ENCODE assay signal across 15 cellular contexts in genomic region chr5:67879619-67880357, GRCh38.
DNase-seq lines count a peak whose midpoint lies in the region; ATAC-seq, FAIRE-seq and TF ChIP-seq lines count a peak whose summit lies in the region.
"Had no signal": no experiment of that assay in that cellular context is flagged by ENCODE, and none has a peak within 500 bp of the region (broad histone marks: within the 10 kb centered on the region; RNA-seq: fewer than 3 reads in every experiment).

No MANE protein-coding gene starts in this region.

- in situ Hi-C loops in astrocyte of the cerebellum (cut with HindIII; ENCODE audit: low sequenced_read_pairs) = no loop called here

- peak; percentile 55 for FAIRE-seq in small intestine (lab: Jason Lieb, UNC)

- H3K4me3 ChIP-seq in astrocyte of the cerebellum (ENCODE audit: low read depth, low read length) (no peak overlapping the region), small intestine (ENCODE audit: low read depth in 1 of 2, low read length in 2 of 2) (no peak overlapping the region)
- H3K4me3 ChIP-seq: ovary had no signal

- WGBS in small intestine, 3 donors = 16 to 52% (median 38%) methylated on average over 4 of the region's 4 CpGs

- peak; percentile 17 for DNase-seq in HPDE6-E6E7 (ENCODE audit: extremely low spot score)
- peak; percentile 8 for DNase-seq in astrocyte of the cerebellum (ENCODE audit: low read depth)
- DNase-seq in Right ventricle myocardium superior = no peak
- DNase-seq in small intestine = peak; percentile 94
- no peak for DNase-seq in caudate nucleus (lab: John Stamatoyannopoulos, UW)
- DNase-seq in effector CD4-positive, alpha-beta T cell = no peak
- no peak for DNase-seq in HUDEP-2 (lab: John Stamatoyannopoulos, UW; ENCODE audit: unreplicated experiment in 76 of 76)
- DNase-seq: activated naive CD8-positive, alpha-beta T cell treated with anti-CD3 and anti-CD28 coated beads, Interleukin-2, amount 10 ng/mL, durations not matched to agents 7 days and 5 days; mesendoderm; NCI-H446; ovary; RPMI8226; stimulated activated CD4-positive, alpha-beta T cell treated with anti-CD3 and anti-CD28 coated beads, Interleukin-4, amount 100 ng/mL, for 24 hours; stimulated activated naive CD4-positive, alpha-beta T cell had no signal

- H3K27me3 ChIP-seq in small intestine (ENCODE audit: control insufficient read depth in 2 of 2, insufficient read depth in 2 of 2, low read length in 2 of 2) = no peaks in the 10 kb centered on the region
- H3K27me3 ChIP-seq: ovary had no signal

- ATAC-seq in Right ventricle myocardium superior (ENCODE audit: poor library complexity) = peak; percentile 52
- ATAC-seq in GM19397 (IDR thresholded peaks at IDR 0.05; ENCODE audit: unreplicated experiment) = no peak

- intact Hi-C loops in Right ventricle myocardium superior (cut with DNase I) = no loop called here

- no peak for TF ChIP-seq CTCF in astrocyte of the cerebellum (IDR thresholded peaks at IDR 0.05; ENCODE audit: low read depth, low read length, missing control alignments)

- no peaks in the 10 kb centered on the region for H3K9me3 ChIP-seq in small intestine (ENCODE audit: control insufficient read depth, low read depth)
- H3K9me3 ChIP-seq: ovary had no signal

- H3K27ac ChIP-seq in small intestine (ENCODE audit: low read depth in 1 of 2, low read length in 1 of 2) (peak overlapping the region in 1 of 2 donors; percentile 3), caudate nucleus (ENCODE audit: low read depth, low read length) (no peak overlapping the region)
- H3K27ac ChIP-seq: ovary had no signal

- no peaks in the 10 kb centered on the region for H3K36me3 ChIP-seq in small intestine (ENCODE audit: control insufficient read depth in 2 of 2, insufficient read depth in 2 of 2, low read length in 2 of 2)
- H3K36me3 ChIP-seq: ovary had no signal

- peaks cover 0 to 4% of the 10 kb centered on the region in 2 donors for H3K4me1 ChIP-seq in small intestine (ENCODE audit: control insufficient read depth in 2 of 2, insufficient read depth in 1 of 2, low read depth in 1 of 2, low read length in 1 of 2)

Comparison
In these comparisons a context has a peak if more than half of its experiments do, and no peak if none do; other contexts are left out.
1. DNase-seq: peak in HPDE6-E6E7 (single experiment), astrocyte of the cerebellum (single experiment) and small intestine (single experiment); none in Right ventricle myocardium superior (single experiment), caudate nucleus (0 of 61), effector CD4-positive, alpha-beta T cell (single experiment) and HUDEP-2 (0 of 76).